Comparison of ENCODE assay signal across 8 cellular contexts in genomic region chr5:177496111-177497010, GRCh38. TPM values are rescaled to one million over a fixed set of nuclear protein-coding genes. Genes with fewer than 3 reads are reported as not detected.
DNase-seq lines count a peak whose midpoint lies in the region; ATAC-seq and TF ChIP-seq lines count a peak whose summit lies in the region.

No MANE protein-coding gene starts in this region.

- no peaks in the 10 kb centered on the region for H3K27me3 ChIP-seq in RWPE2 (ENCODE audit: insufficient read depth, poor library complexity, severe bottlenecking)
- H3K27me3 ChIP-seq in duodenal mucosa (ENCODE audit: control insufficient read depth in 1 of 2, insufficient read depth in 2 of 2, low read length in 2 of 2): peaks cover 8 to 10% of the 10 kb centered on the region in 2 donors
- H3K27me3 ChIP-seq in upper lobe of right lung: no peaks in the 10 kb centered on the region

- ATAC-seq in HG03354 (IDR thresholded peaks at IDR 0.05; ENCODE audit: poor library complexity, severe bottlenecking, unreplicated experiment) (peak; percentile 1), RWPE2 (ENCODE audit: low read depth) (peak; percentile 48), memory B cell (ENCODE audit: low read depth) (no peak), upper lobe of right lung (peak; percentile 2)

- peaks cover 43% of the 10 kb centered on the region for H3K36me3 ChIP-seq in RWPE2 (ENCODE audit: low read depth)
- H3K36me3 ChIP-seq in duodenal mucosa (ENCODE audit: control insufficient read depth in 1 of 2, insufficient read depth in 2 of 2, low read length in 2 of 2): no peaks in the 10 kb centered on the region
- no peaks in the 10 kb centered on the region for H3K36me3 ChIP-seq in upper lobe of right lung

- intact Hi-C loops in Calu3 (cut with micrococcal nuclease; ENCODE audit: unreplicated experiment): loop anchor here (2.0 kb wide), 1 partner anchor 40 kb away; no protein-coding TSS in a partner anchor
- intact Hi-C loops in upper lobe of right lung (cut with DNase I): no loop called here

- H3K4me3 ChIP-seq in RWPE2 (ENCODE audit: severe bottlenecking) (peak overlapping the region; percentile 91), duodenal mucosa (ENCODE audit: low read depth in 1 of 2, low read length in 2 of 2) (peak overlapping the region; percentile 51 to 52), upper lobe of right lung (peak overlapping the region; percentile 75)

- H3K27me3 Mint-ChIP-seq in Calu3 (ENCODE audit: unreplicated experiment) (peaks cover 20% of the 10 kb centered on the region), memory B cell (peaks cover 1% of the 10 kb centered on the region)

- TSS peak; percentile 46 for BruUV-seq in Calu3 (replicated peaks; lab: Mats Ljungman, UMichigan)

- peak overlapping the region; percentile 78 for H3K27ac Mint-ChIP-seq in Calu3 (ENCODE audit: unreplicated experiment)
- H3K27ac Mint-ChIP-seq in memory B cell: peak overlapping the region; percentile 30

- H3K9ac ChIP-seq in duodenal mucosa (ENCODE audit: low read depth in 1 of 2, low read length in 2 of 2): peak overlapping the region; percentile 50 to 54

- H3K4me1 ChIP-seq in RWPE2 (ENCODE audit: insufficient read depth, poor library complexity, severe bottlenecking) (peaks cover 26% of the 10 kb centered on the region), duodenal mucosa (ENCODE audit: control insufficient read depth in 1 of 2, insufficient read depth in 2 of 2, low read length in 2 of 2) (peaks cover 12 to 44% of the 10 kb centered on the region in 2 donors), upper lobe of right lung (peaks cover 51% of the 10 kb centered on the region)

- DNase-seq in Calu3: peak; percentile 88
- peak; percentile 98 for DNase-seq in RWPE2 (ENCODE audit: low spot score)
- no peak for DNase-seq in memory B cell (ENCODE audit: low spot score in 2 of 2)
- peak; percentile 76 for DNase-seq in upper lobe of right lung
- DNase-seq in pons (ENCODE audit: low spot score): no peak
- no peak for DNase-seq in T-helper 9 cell

- no peaks in the 10 kb centered on the region for H3K9me3 ChIP-seq in RWPE2 (ENCODE audit: severe bottlenecking)
- H3K9me3 ChIP-seq in duodenal mucosa (ENCODE audit: control insufficient read depth in 1 of 2, low read length in 2 of 2): no peaks in the 10 kb centered on the region
- H3K9me3 ChIP-seq in upper lobe of right lung: no peaks in the 10 kb centered on the region

- H3K36me3 Mint-ChIP-seq in Calu3 (ENCODE audit: insufficient read depth, unreplicated experiment): peaks cover 75% of the 10 kb centered on the region
- peaks cover 6% of the 10 kb centered on the region for H3K36me3 Mint-ChIP-seq in memory B cell

- CTCF ChIA-PET in Calu3 (lab: Charles Lee): interaction anchor here (0.5 to 5.1 kb wide), 12 partner anchors 19 to 410 kb away, joined by 3 to 27 read pairs (median 5); partner anchors contain the start of gene FGFR4

- H3K4me3 Mint-ChIP-seq in Calu3 (ENCODE audit: low read depth, unreplicated experiment): peak overlapping the region; percentile 68
- H3K4me3 Mint-ChIP-seq in memory B cell: peak overlapping the region; percentile 87

- H3K9me3 Mint-ChIP-seq in Calu3 (ENCODE audit: low read depth, unreplicated experiment) (no peaks in the 10 kb centered on the region), memory B cell (no peaks in the 10 kb centered on the region)

- peak overlapping the region; percentile 96 for H3K27ac ChIP-seq in RWPE2 (ENCODE audit: poor library complexity, severe bottlenecking)
- H3K27ac ChIP-seq in duodenal mucosa (ENCODE audit: low read depth, low read length): peak overlapping the region; percentile 82
- peak overlapping the region; percentile 81 for H3K27ac ChIP-seq in upper lobe of right lung

- H3K4me1 Mint-ChIP-seq in Calu3 (ENCODE audit: low read depth, unreplicated experiment) (peaks cover 36% of the 10 kb centered on the region), memory B cell (peaks cover 34% of the 10 kb centered on the region)

- TF ChIP-seq CTCF in Calu3 (IDR thresholded peaks at IDR 0.05; ENCODE audit: unreplicated experiment) (peak; percentile 37), RWPE2 (IDR thresholded peaks at IDR 0.05; ENCODE audit: poor library complexity, severe bottlenecking) (peak; percentile 16), upper lobe of right lung (IDR thresholded peaks at IDR 0.05) (peak; percentile 27)

RNA-seq across cellular contexts. Expression of gene PDLIM7, which starts 1.0 kb away (rescaled TPM):
- 400 and 420 TPM in 2 replicates for total RNA-seq in Calu3 (2022)
- 59.1 TPM for total RNA-seq in upper lobe of right lung

RNA-seq across cellular contexts. Expression of gene DOK3, which starts 13.3 kb away (rescaled TPM):
- total RNA-seq in Calu3 (2022) (14.5 and 15.7 TPM in 2 replicates), upper lobe of right lung (45.6 TPM)

RNA-seq across cellular contexts. Expression of gene DDX41, which starts 20.4 kb away (rescaled TPM):
- total RNA-seq in Calu3 (2022) (101 and 132 TPM in 2 replicates), upper lobe of right lung (61.6 TPM)

RNA-seq across cellular contexts. Expression of gene DBN1, which starts 22.9 kb away (rescaled TPM):
- total RNA-seq in Calu3 (2022) (207 and 218 TPM in 2 replicates), upper lobe of right lung (34.6 TPM)

RNA-seq across cellular contexts. Expression of gene PRR7, which starts 49.7 kb away (rescaled TPM):
- 25.2 and 27.6 TPM in 2 replicates for total RNA-seq in Calu3 (2022)
- total RNA-seq in upper lobe of right lung: 2.1 TPM

Comparison
In these comparisons a context has a peak if more than half of its experiments do, and no peak if none do; other contexts are left out.
1. DNase-seq: peak in Calu3 (single experiment), RWPE2 (single experiment) and upper lobe of right lung (single experiment); none in memory B cell (0 of 2), pons (single experiment) and T-helper 9 cell (single experiment).
2. Peak in every context shown above with its lines, with median percentiles within 50 percentile points of each other: CTCF ChIP-seq, H3K27ac ChIP-seq and H3K4me3 ChIP-seq.